In genomic region chr11:48088682-48089050, GRCh38 we compare ENCODE assay signal across 10 cellular contexts.
A peak's percentile ranks its signal among the peaks of the same experiment; 100 is the strongest.
DNase-seq lines count a peak whose midpoint lies in the region; ATAC-seq and TF ChIP-seq lines count a peak whose summit lies in the region.
"Had no signal": no experiment of that assay in that cellular context is flagged by ENCODE, and none has a peak within 500 bp of the region (broad histone marks: within the 10 kb centered on the region; RNA-seq: fewer than 3 reads in every experiment).

No MANE protein-coding gene starts in this region.

- no peak overlapping the region; the same call in 1 of the 2 replicates for H3K27ac Mint-ChIP-seq in WTC11

- DNase-seq in DMS79 (lab: John Stamatoyannopoulos, UW) (peak; percentile 93), NCI-H1105 treated with DMSO at 0.1 percent for 48 hours (lab: John Stamatoyannopoulos, UW) (peak; percentile 17), WTC11 (ENCODE audit: low spot score) (no peak), lung (ENCODE audit: low spot score) (no peak)
- no peak for DNase-seq in stimulated activated CD8-positive, alpha-beta memory T cell treated with anti-CD3 and anti-CD28 coated beads, Interleukin-4, amount 100 ng/mL, for 48 hours
- DNase-seq: activated CD4-positive, CD25-positive, alpha-beta regulatory T cell; retina; trophoblast cell had no signal

- no peaks in the 10 kb centered on the region for H3K9me3 ChIP-seq in lung (ENCODE audit: control insufficient read depth in 2 of 2, insufficient read depth in 1 of 2, low read length in 1 of 2)

- TF ChIP-seq CTCF in WTC11 (IDR thresholded peaks at IDR 0.05) (no peak), lung (IDR thresholded peaks at IDR 0.05; ENCODE audit: control extremely low read depth, extremely low read depth) (no peak)

- H3K36me3 ChIP-seq in lung (ENCODE audit: control insufficient read depth in 2 of 2, insufficient read depth in 2 of 2, low read length in 2 of 2) = no peaks in the 10 kb centered on the region

- no peaks in the 10 kb centered on the region for H3K27me3 Mint-ChIP-seq in WTC11 (ENCODE audit: low read depth)

- peaks cover 34% of the 10 kb centered on the region for H3K4me1 Mint-ChIP-seq in WTC11

- WGBS in lung, 2 donors = 68 to 82% methylated on average over 6 of the region's 6 CpGs

- POLR2A ChIA-PET in WTC11 (lab: Charles Lee) = interaction anchor here (0.6 to 1.0 kb wide), 2 partner anchors 8 to 383 kb away, joined by 3 read pairs; no protein-coding TSS in a partner anchor

- no peaks in the 10 kb centered on the region for H3K27me3 ChIP-seq in lung (ENCODE audit: control insufficient read depth, insufficient read depth)

- peaks cover 7% of the 10 kb centered on the region for H3K36me3 Mint-ChIP-seq in WTC11

- H3K4me3 Mint-ChIP-seq in WTC11 = no peak overlapping the region

- CTCF ChIA-PET in WTC11 (lab: Charles Lee) = no interaction called here

- peaks cover 4% of the 10 kb centered on the region for H3K9me3 Mint-ChIP-seq in WTC11

- no peak overlapping the region for H3K27ac ChIP-seq in lung (ENCODE audit: low read depth in 1 of 2, low read length in 1 of 2)

- ATAC-seq in WTC11 = peak; percentile 68
- peak; percentile 7 for ATAC-seq in lung (ENCODE audit: insufficient read depth, low FRiP score)
- ATAC-seq in GM21737 (IDR thresholded peaks at IDR 0.05; ENCODE audit: unreplicated experiment) = no peak
- no peak for ATAC-seq in GM18873 (IDR thresholded peaks at IDR 0.05; ENCODE audit: low FRiP score, unreplicated experiment)

- peaks cover 0 to 9% of the 10 kb centered on the region in 2 donors for H3K4me1 ChIP-seq in lung (ENCODE audit: control insufficient read depth in 2 of 2, insufficient read depth in 2 of 2, low read length in 2 of 2)

- no peak overlapping the region for H3K4me3 ChIP-seq in lung

TF ChIP-seq in WTC11, 78 proteins besides CTCF, POLR2A, EP300 and RAD21:
- no peak for TF ChIP-seq TEAD1 (CRISPR knock-in tag; IDR thresholded peaks at IDR 0.05)
- TF ChIP-seq, protein P1, sequence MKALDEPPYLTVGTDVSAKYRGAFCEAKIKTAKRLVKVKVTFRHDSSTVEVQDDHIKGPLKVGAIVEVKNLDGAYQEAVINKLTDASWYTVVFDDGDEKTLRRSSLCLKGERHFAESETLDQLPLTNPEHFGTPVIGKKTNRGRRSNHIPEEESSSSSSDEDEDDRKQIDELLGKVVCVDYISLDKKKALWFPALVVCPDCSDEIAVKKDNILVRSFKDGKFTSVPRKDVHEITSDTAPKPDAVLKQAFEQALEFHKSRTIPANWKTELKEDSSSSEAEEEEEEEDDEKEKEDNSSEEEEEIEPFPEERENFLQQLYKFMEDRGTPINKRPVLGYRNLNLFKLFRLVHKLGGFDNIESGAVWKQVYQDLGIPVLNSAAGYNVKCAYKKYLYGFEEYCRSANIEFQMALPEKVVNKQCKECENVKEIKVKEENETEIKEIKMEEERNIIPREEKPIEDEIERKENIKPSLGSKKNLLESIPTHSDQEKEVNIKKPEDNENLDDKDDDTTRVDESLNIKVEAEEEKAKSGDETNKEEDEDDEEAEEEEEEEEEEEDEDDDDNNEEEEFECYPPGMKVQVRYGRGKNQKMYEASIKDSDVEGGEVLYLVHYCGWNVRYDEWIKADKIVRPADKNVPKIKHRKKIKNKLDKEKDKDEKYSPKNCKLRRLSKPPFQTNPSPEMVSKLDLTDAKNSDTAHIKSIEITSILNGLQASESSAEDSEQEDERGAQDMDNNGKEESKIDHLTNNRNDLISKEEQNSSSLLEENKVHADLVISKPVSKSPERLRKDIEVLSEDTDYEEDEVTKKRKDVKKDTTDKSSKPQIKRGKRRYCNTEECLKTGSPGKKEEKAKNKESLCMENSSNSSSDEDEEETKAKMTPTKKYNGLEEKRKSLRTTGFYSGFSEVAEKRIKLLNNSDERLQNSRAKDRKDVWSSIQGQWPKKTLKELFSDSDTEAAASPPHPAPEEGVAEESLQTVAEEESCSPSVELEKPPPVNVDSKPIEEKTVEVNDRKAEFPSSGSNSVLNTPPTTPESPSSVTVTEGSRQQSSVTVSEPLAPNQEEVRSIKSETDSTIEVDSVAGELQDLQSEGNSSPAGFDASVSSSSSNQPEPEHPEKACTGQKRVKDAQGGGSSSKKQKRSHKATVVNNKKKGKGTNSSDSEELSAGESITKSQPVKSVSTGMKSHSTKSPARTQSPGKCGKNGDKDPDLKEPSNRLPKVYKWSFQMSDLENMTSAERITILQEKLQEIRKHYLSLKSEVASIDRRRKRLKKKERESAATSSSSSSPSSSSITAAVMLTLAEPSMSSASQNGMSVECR (CRISPR knock-in tag; IDR thresholded peaks at IDR 0.05; ENCODE audit: borderline replicate concordance) = no peak
- no peak for TF ChIP-seq ZBTB21 (CRISPR knock-in tag; IDR thresholded peaks at IDR 0.05; ENCODE audit: borderline replicate concordance)
- no peak for TF ChIP-seq AFF4 (CRISPR knock-in tag; IDR thresholded peaks at IDR 0.05; ENCODE audit: borderline replicate concordance)
- no peak for TF ChIP-seq ZMAT4 (CRISPR knock-in tag; IDR thresholded peaks at IDR 0.05)
- TF ChIP-seq, protein P2, sequence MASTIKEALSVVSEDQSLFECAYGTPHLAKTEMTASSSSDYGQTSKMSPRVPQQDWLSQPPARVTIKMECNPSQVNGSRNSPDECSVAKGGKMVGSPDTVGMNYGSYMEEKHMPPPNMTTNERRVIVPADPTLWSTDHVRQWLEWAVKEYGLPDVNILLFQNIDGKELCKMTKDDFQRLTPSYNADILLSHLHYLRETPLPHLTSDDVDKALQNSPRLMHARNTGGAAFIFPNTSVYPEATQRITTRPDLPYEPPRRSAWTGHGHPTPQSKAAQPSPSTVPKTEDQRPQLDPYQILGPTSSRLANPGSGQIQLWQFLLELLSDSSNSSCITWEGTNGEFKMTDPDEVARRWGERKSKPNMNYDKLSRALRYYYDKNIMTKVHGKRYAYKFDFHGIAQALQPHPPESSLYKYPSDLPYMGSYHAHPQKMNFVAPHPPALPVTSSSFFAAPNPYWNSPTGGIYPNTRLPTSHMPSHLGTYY (CRISPR knock-in tag; IDR thresholded peaks at IDR 0.05) = no peak
- TF ChIP-seq ELF4 (CRISPR knock-in tag; IDR thresholded peaks at IDR 0.05; ENCODE audit: low read depth) = no peak
- TF ChIP-seq IRF1 (CRISPR knock-in tag; IDR thresholded peaks at IDR 0.05) = no peak
- no peak for TF ChIP-seq ESRRA (CRISPR knock-in tag; IDR thresholded peaks at IDR 0.05; ENCODE audit: borderline replicate concordance)
- TF ChIP-seq, protein P3, sequence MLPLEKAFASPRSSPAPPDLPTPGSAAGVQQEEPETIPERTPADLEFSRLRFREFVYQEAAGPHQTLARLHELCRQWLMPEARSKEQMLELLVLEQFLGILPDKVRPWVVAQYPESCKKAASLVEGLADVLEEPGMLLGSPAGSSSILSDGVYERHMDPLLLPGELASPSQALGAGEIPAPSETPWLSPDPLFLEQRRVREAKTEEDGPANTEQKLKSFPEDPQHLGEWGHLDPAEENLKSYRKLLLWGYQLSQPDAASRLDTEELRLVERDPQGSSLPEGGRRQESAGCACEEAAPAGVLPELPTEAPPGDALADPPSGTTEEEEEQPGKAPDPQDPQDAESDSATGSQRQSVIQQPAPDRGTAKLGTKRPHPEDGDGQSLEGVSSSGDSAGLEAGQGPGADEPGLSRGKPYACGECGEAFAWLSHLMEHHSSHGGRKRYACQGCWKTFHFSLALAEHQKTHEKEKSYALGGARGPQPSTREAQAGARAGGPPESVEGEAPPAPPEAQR (CRISPR knock-in tag; IDR thresholded peaks at IDR 0.05) = no peak
- TF ChIP-seq FOXP1 (CRISPR knock-in tag; IDR thresholded peaks at IDR 0.05; ENCODE audit: borderline replicate concordance) = no peak

Comparison
In these comparisons a context has a peak if more than half of its experiments do, and no peak if none do; other contexts are left out.
1. DNase-seq: peak in DMS79 (single experiment) and NCI-H1105 treated with DMSO at 0.1 percent for 48 hours (single experiment); none in WTC11 (single experiment), lung (single experiment) and stimulated activated CD8-positive, alpha-beta memory T cell treated with anti-CD3 and anti-CD28 coated beads, Interleukin-4, amount 100 ng/mL, for 48 hours (single experiment).
2. ATAC-seq: peak in WTC11 (single experiment) and lung (single experiment); none in GM21737 (single experiment) and GM18873 (single experiment).